In genomic region chrX:76076124-76076523, GRCh38 we compare ENCODE assay signal across 18 cellular contexts.
DNase-seq lines count a peak whose midpoint lies in the region; ATAC-seq, FAIRE-seq and TF ChIP-seq lines count a peak whose summit lies in the region.
"Had no signal": no experiment of that assay in that cellular context is flagged by ENCODE, and none has a peak within 500 bp of the region (broad histone marks: within the 10 kb centered on the region; RNA-seq: fewer than 3 reads in every experiment).

No MANE protein-coding gene starts in this region.

- DNase-seq in stimulated activated naive CD8-positive, alpha-beta T cell treated with anti-CD3 and anti-CD28 coated beads, Interleukin-15, amount 100 ng/mL, for 72 hours: peak in 1 of 2 donors; percentile 12
- DNase-seq in stimulated activated naive CD8-positive, alpha-beta T cell treated with anti-CD3 and anti-CD28 coated beads, Interleukin-15, Interleukin-2, amounts not matched to agents 100 U/mL and 50 U/mL, for 24 hours: no peak
- DNase-seq in GM12878 (ENCODE audit: low read depth, low spot score) (no peak), osteocyte (ENCODE audit: extremely low spot score, unreplicated experiment) (peak; percentile 76), uterus (no peak)
- no peak for DNase-seq in naive thymus-derived CD4-positive, alpha-beta T cell
- no peak for DNase-seq in effector memory CD4-positive, alpha-beta T cell
- DNase-seq: 8988T; CD4-positive, alpha-beta memory T cell; DMS153; DMS79; GF-D8; HCEC 1CT had no signal

- ATAC-seq in stimulated activated naive CD8-positive, alpha-beta T cell treated with anti-CD3 and anti-CD28 coated beads, Interleukin-15, amount 100 ng/mL, for 72 hours: peak; percentile 75
- no peak for ATAC-seq in stimulated activated naive CD8-positive, alpha-beta T cell treated with anti-CD3 and anti-CD28 coated beads, Interleukin-15, Interleukin-2, amounts not matched to agents 100 U/mL and 50 U/mL, for 24 hours
- ATAC-seq in GM12878: peak; percentile 59
- ATAC-seq in naive thymus-derived CD4-positive, alpha-beta T cell: no peak
- ATAC-seq: GM23338 had no signal

- TF ChIP-seq POLR2A in GM12878 (IDR thresholded peaks at IDR 0.05; ENCODE audit: low read depth, low read length) (no peak), uterus (IDR thresholded peaks at IDR 0.05) (no peak)

- no peak for TF ChIP-seq RAD21 in GM12878 (IDR thresholded peaks at IDR 0.05; ENCODE audit: insufficient read depth, low read depth, low read length)

- H3K27ac ChIP-seq in GM12878 (ENCODE audit: control insufficient read depth, insufficient read depth): no peak overlapping the region
- H3K27ac ChIP-seq in naive thymus-derived CD4-positive, alpha-beta T cell (ENCODE audit: low read depth, low read length): no peak overlapping the region
- no peak overlapping the region for H3K27ac ChIP-seq in uterus
- no peak overlapping the region for H3K27ac ChIP-seq in effector memory CD4-positive, alpha-beta T cell (ENCODE audit: insufficient read depth, low read length, poor library complexity, severe bottlenecking)
- H3K27ac ChIP-seq: BLaER1 had no signal

- H3K9me3 ChIP-seq in GM12878 (replicated peaks; ENCODE audit: control insufficient read depth, insufficient read depth, low read length): no peaks in the 10 kb centered on the region
- H3K9me3 ChIP-seq in naive thymus-derived CD4-positive, alpha-beta T cell (ENCODE audit: control insufficient read depth in 2 of 3, low read length in 3 of 3): no peaks in the 10 kb centered on the region
- no peaks in the 10 kb centered on the region for H3K9me3 ChIP-seq in uterus
- no peaks in the 10 kb centered on the region for H3K9me3 ChIP-seq in effector memory CD4-positive, alpha-beta T cell (ENCODE audit: control insufficient read depth, low read length)
- H3K9me3 ChIP-seq: BLaER1 had no signal

- no peaks in the 10 kb centered on the region for H3K4me1 Mint-ChIP-seq in stimulated activated naive CD8-positive, alpha-beta T cell treated with anti-CD3 and anti-CD28 coated beads, Interleukin-15, amount 100 ng/mL, for 72 hours
- H3K4me1 Mint-ChIP-seq in osteocyte (ENCODE audit: unreplicated experiment): no peaks in the 10 kb centered on the region
- H3K4me1 Mint-ChIP-seq in naive thymus-derived CD4-positive, alpha-beta T cell: no peaks in the 10 kb centered on the region
- H3K4me1 Mint-ChIP-seq: CD14-positive monocyte; CD4-positive, alpha-beta memory T cell; GM23338 had no signal

- H2AFZ ChIP-seq in GM12878 (ENCODE audit: control insufficient read depth, low read depth, low read length): no peak overlapping the region
- H2AFZ ChIP-seq: GM23338 had no signal

- intact Hi-C loops in GM12878 (cut with micrococcal nuclease; ENCODE audit: unreplicated experiment): no loop called here
- intact Hi-C loops in naive thymus-derived CD4-positive, alpha-beta T cell (cut with micrococcal nuclease): no loop called here
- intact Hi-C loops in uterus (cut with DNase I; ENCODE audit: low total_unique reads): no loop called here

- no peak for FAIRE-seq in GM12878 (lab: Jason Lieb, UNC)
- FAIRE-seq: GM12891, H54 had no signal

- no peaks in the 10 kb centered on the region for H4K20me1 ChIP-seq in GM12878 (ENCODE audit: control insufficient read depth, insufficient read depth)

- RAD21 ChIA-PET in GM12878 (lab: Charles Lee; ENCODE audit: unreplicated experiment): interaction anchor here (0.5 kb wide), 1 partner anchor 397 kb away, joined by 3 read pairs; no protein-coding TSS in a partner anchor

- SMC1A ChIA-PET in GM12878 (lab: Charles Lee; ENCODE audit: uncharacterized antibody, unreplicated experiment): no interaction called here

- H3K36me3 ChIP-seq in GM12878 (ENCODE audit: control insufficient read depth in 2 of 2, insufficient read depth in 2 of 2, low read length in 1 of 2) (no peaks in the 10 kb centered on the region), uterus (no peaks in the 10 kb centered on the region)
- no peaks in the 10 kb centered on the region for H3K36me3 ChIP-seq in naive thymus-derived CD4-positive, alpha-beta T cell (ENCODE audit: control insufficient read depth in 2 of 3, insufficient read depth in 3 of 3, low read length in 3 of 3)
- H3K36me3 ChIP-seq in effector memory CD4-positive, alpha-beta T cell (ENCODE audit: control insufficient read depth, insufficient read depth, low read length): no peaks in the 10 kb centered on the region
- H3K36me3 ChIP-seq: BLaER1 had no signal

- H3K4me3 Mint-ChIP-seq in stimulated activated naive CD8-positive, alpha-beta T cell treated with anti-CD3 and anti-CD28 coated beads, Interleukin-15, amount 100 ng/mL, for 72 hours: no peak overlapping the region
- no peak overlapping the region for H3K4me3 Mint-ChIP-seq in osteocyte (ENCODE audit: unreplicated experiment)
- no peak overlapping the region for H3K4me3 Mint-ChIP-seq in naive thymus-derived CD4-positive, alpha-beta T cell
- H3K4me3 Mint-ChIP-seq: CD14-positive monocyte; CD4-positive, alpha-beta memory T cell; GM23338 had no signal

- POLR2A ChIA-PET in GM12878 (lab: Charles Lee): no interaction called here
- POLR2A ChIA-PET in naive thymus-derived CD4-positive, alpha-beta T cell (lab: Charles Lee): no interaction called here

- H3K4me2 ChIP-seq in GM12878 (ENCODE audit: control insufficient read depth, insufficient read depth): no peak overlapping the region
- H3K4me2 ChIP-seq: BLaER1, GM23338 had no signal

- in situ Hi-C loops in GM12878 (cut with MboI): no loop called here

- H3K79me2 ChIP-seq in GM12878 (ENCODE audit: control insufficient read depth, insufficient read depth, low read length): no peaks in the 10 kb centered on the region

- H3K36me3 Mint-ChIP-seq in osteocyte (ENCODE audit: unreplicated experiment): no peaks in the 10 kb centered on the region
- H3K36me3 Mint-ChIP-seq in naive thymus-derived CD4-positive, alpha-beta T cell: no peaks in the 10 kb centered on the region
- H3K36me3 Mint-ChIP-seq: CD14-positive monocyte; CD4-positive, alpha-beta memory T cell had no signal

- H3K27me3 ChIP-seq in GM12878 (replicated peaks in 1 of 2; ENCODE audit: control insufficient read depth in 2 of 2, insufficient read depth in 2 of 2, low read length in 1 of 2) (no peaks in the 10 kb centered on the region), uterus (peaks cover 0 to 4% of the 10 kb centered on the region in 2 donors)
- no peaks in the 10 kb centered on the region for H3K27me3 ChIP-seq in naive thymus-derived CD4-positive, alpha-beta T cell (ENCODE audit: control insufficient read depth in 2 of 2, insufficient read depth in 2 of 2, low read length in 2 of 2)
- H3K27me3 ChIP-seq in effector memory CD4-positive, alpha-beta T cell (replicated peaks; ENCODE audit: control insufficient read depth, insufficient read depth, low read length, poor library complexity, severe bottlenecking): no peaks in the 10 kb centered on the region

- H3K4me3 ChIP-seq in GM12878 (no peak overlapping the region), uterus (no peak overlapping the region)
- H3K4me3 ChIP-seq in naive thymus-derived CD4-positive, alpha-beta T cell (ENCODE audit: low read length): no peak overlapping the region
- no peak overlapping the region for H3K4me3 ChIP-seq in effector memory CD4-positive, alpha-beta T cell (ENCODE audit: insufficient read depth, low read depth, low read length, poor library complexity, severe bottlenecking)
- H3K4me3 ChIP-seq: BLaER1, GM23338 had no signal

- TF ChIP-seq EP300 in GM12878 (IDR thresholded peaks at IDR 0.05; ENCODE audit: borderline replicate concordance in 1 of 2, control insufficient read depth in 1 of 2, low read depth in 2 of 2, low read length in 2 of 2): no peak

- CTCF ChIA-PET in GM12878 (lab: Yijun Ruan, JAX): no interaction called here
- CTCF ChIA-PET in naive thymus-derived CD4-positive, alpha-beta T cell (lab: Charles Lee): no interaction called here

- H3K4me1 ChIP-seq in GM12878 (ENCODE audit: control insufficient read depth, insufficient read depth, low read length): no peaks in the 10 kb centered on the region
- H3K4me1 ChIP-seq in naive thymus-derived CD4-positive, alpha-beta T cell (ENCODE audit: control insufficient read depth in 2 of 2, insufficient read depth in 2 of 2, low read length in 2 of 2): no peaks in the 10 kb centered on the region
- H3K4me1 ChIP-seq in uterus: no peaks in the 10 kb centered on the region
- no peaks in the 10 kb centered on the region for H3K4me1 ChIP-seq in effector memory CD4-positive, alpha-beta T cell (ENCODE audit: control insufficient read depth, insufficient read depth, low read length, poor library complexity, severe bottlenecking)
- H3K4me1 ChIP-seq: BLaER1 had no signal

- no TSS peak for BruUV-seq in GM12878 (replicated peaks; lab: Mats Ljungman, UMichigan)

- no peak for TF ChIP-seq CTCF in GM12878 (IDR thresholded peaks at IDR 0.05 in 2 of 3, conservative IDR thresholded peaks at IDR 0.05 in 1 of 3; ENCODE audit: control insufficient read depth in 2 of 3, extremely low read depth in 1 of 3, insufficient read depth in 1 of 3, low read depth in 3 of 3, low read length in 3 of 3)
- TF ChIP-seq CTCF in osteocyte (IDR thresholded peaks at IDR 0.05): no peak
- no peak for TF ChIP-seq CTCF in uterus (IDR thresholded peaks at IDR 0.05)

- no peak overlapping the region for H3K27ac Mint-ChIP-seq in stimulated activated naive CD8-positive, alpha-beta T cell treated with anti-CD3 and anti-CD28 coated beads, Interleukin-15, amount 100 ng/mL, for 72 hours
- H3K27ac Mint-ChIP-seq in osteocyte (ENCODE audit: unreplicated experiment): no peak overlapping the region
- no peak overlapping the region for H3K27ac Mint-ChIP-seq in naive thymus-derived CD4-positive, alpha-beta T cell
- H3K27ac Mint-ChIP-seq: CD14-positive monocyte, GM23338 had no signal

- H3K9me3 Mint-ChIP-seq in stimulated activated naive CD8-positive, alpha-beta T cell treated with anti-CD3 and anti-CD28 coated beads, Interleukin-15, amount 100 ng/mL, for 72 hours: no peaks in the 10 kb centered on the region
- H3K9me3 Mint-ChIP-seq in osteocyte (ENCODE audit: unreplicated experiment): peaks cover 29% of the 10 kb centered on the region
- H3K9me3 Mint-ChIP-seq in naive thymus-derived CD4-positive, alpha-beta T cell: peaks cover 0 to 3% (median 0%) of the 10 kb centered on the region in 11 donors
- H3K9me3 Mint-ChIP-seq: GM23338 had no signal

- peaks cover 10% of the 10 kb centered on the region for H3K27me3 Mint-ChIP-seq in stimulated activated naive CD8-positive, alpha-beta T cell treated with anti-CD3 and anti-CD28 coated beads, Interleukin-15, amount 100 ng/mL, for 72 hours
- no peaks in the 10 kb centered on the region for H3K27me3 Mint-ChIP-seq in osteocyte (ENCODE audit: unreplicated experiment)
- H3K27me3 Mint-ChIP-seq in naive thymus-derived CD4-positive, alpha-beta T cell: peaks cover 0 to 5% (median 3%) of the 10 kb centered on the region in 5 donors

- H3K9ac ChIP-seq in GM12878 (ENCODE audit: control insufficient read depth, insufficient read depth, low read length): no peak overlapping the region
- H3K9ac ChIP-seq: BLaER1 had no signal

TF ChIP-seq in GM12878, 131 proteins besides CTCF, POLR2A, EP300 and RAD21 (continues in another document):
- TF ChIP-seq MEF2B (IDR thresholded peaks at IDR 0.05; ENCODE audit: partially characterized antibody, poor library complexity, severe bottlenecking): peak; percentile 32
- no peak for TF ChIP-seq LARP7 (IDR thresholded peaks at IDR 0.05)

Comparison
In these comparisons a context has a peak if more than half of its experiments do, and no peak if none do; other contexts are left out.
1. ATAC-seq: peak in stimulated activated naive CD8-positive, alpha-beta T cell treated with anti-CD3 and anti-CD28 coated beads, Interleukin-15, amount 100 ng/mL, for 72 hours (single experiment) and GM12878 (single experiment); none in stimulated activated naive CD8-positive, alpha-beta T cell treated with anti-CD3 and anti-CD28 coated beads, Interleukin-15, Interleukin-2, amounts not matched to agents 100 U/mL and 50 U/mL, for 24 hours (single experiment) and naive thymus-derived CD4-positive, alpha-beta T cell (single experiment).